ENCODE assay signal across 8 cellular contexts in genomic region chr1:40344597-40344996, GRCh38. TPM values are rescaled to one million over a fixed set of nuclear protein-coding genes. Genes with fewer than 3 reads are reported as not detected.
DNase-seq lines count a peak whose midpoint lies in the region; ATAC-seq and TF ChIP-seq lines count a peak whose summit lies in the region.

No MANE protein-coding gene starts in this region.

- no peak overlapping the region for H3K27ac ChIP-seq in lung (ENCODE audit: low read depth in 1 of 2, low read length in 1 of 2)

- CTCF ChIA-PET in Calu3 (lab: Charles Lee), result interaction anchor here (0.6 to 1.2 kb wide), 4 partner anchors 27 to 204 kb away, joined by 3 to 5 read pairs (median 4); no protein-coding TSS in a partner anchor

- H3K36me3 ChIP-seq in lung (ENCODE audit: control insufficient read depth in 2 of 2, insufficient read depth in 2 of 2, low read length in 2 of 2), result no peaks in the 10 kb centered on the region

- intact Hi-C loops in Calu3 (cut with micrococcal nuclease; ENCODE audit: unreplicated experiment), result no loop called here

- ATAC-seq in lung (ENCODE audit: insufficient read depth, low FRiP score), result peak; percentile 41
- ATAC-seq in GM21360 (IDR thresholded peaks at IDR 0.05; ENCODE audit: unreplicated experiment), result no peak
- no peak for ATAC-seq in GM18907 (IDR thresholded peaks at IDR 0.05; ENCODE audit: unreplicated experiment)
- ATAC-seq in HG02798 (IDR thresholded peaks at IDR 0.05; ENCODE audit: poor library complexity, unreplicated experiment), result no peak

- H3K9me3 Mint-ChIP-seq in Calu3 (ENCODE audit: low read depth, unreplicated experiment), result no peaks in the 10 kb centered on the region

- no TSS peak for BruUV-seq in Calu3 (replicated peaks; lab: Mats Ljungman, UMichigan)

- H3K36me3 Mint-ChIP-seq in Calu3 (ENCODE audit: insufficient read depth, unreplicated experiment), result no peaks in the 10 kb centered on the region

- DNase-seq in Calu3 (peak; percentile 13), NCI-H82 (lab: John Stamatoyannopoulos, UW) (peak; percentile 69), amniotic stem cell (lab: John Stamatoyannopoulos, UW) (peak; percentile 35), lung (ENCODE audit: low spot score) (peak; percentile 37), ureter (ENCODE audit: low spot score) (peak; percentile 50)

- no peak overlapping the region for H3K4me3 Mint-ChIP-seq in Calu3 (ENCODE audit: low read depth, unreplicated experiment)

- peaks cover 37% of the 10 kb centered on the region for H3K27me3 Mint-ChIP-seq in Calu3 (ENCODE audit: unreplicated experiment)

- no peak overlapping the region for H3K27ac Mint-ChIP-seq in Calu3 (ENCODE audit: unreplicated experiment)

- peaks cover 0 to 2% of the 10 kb centered on the region in 2 donors for H3K4me1 ChIP-seq in lung (ENCODE audit: control insufficient read depth in 2 of 2, insufficient read depth in 2 of 2, low read length in 2 of 2)

- no peak for TF ChIP-seq CTCF in Calu3 (IDR thresholded peaks at IDR 0.05; ENCODE audit: unreplicated experiment)
- TF ChIP-seq CTCF in lung (IDR thresholded peaks at IDR 0.05; ENCODE audit: control extremely low read depth, extremely low read depth), result no peak

- peaks cover 0 to 2% of the 10 kb centered on the region in 2 donors for H3K9me3 ChIP-seq in lung (ENCODE audit: control insufficient read depth in 2 of 2, insufficient read depth in 1 of 2, low read length in 1 of 2)

- peaks cover 16% of the 10 kb centered on the region for H3K4me1 Mint-ChIP-seq in Calu3 (ENCODE audit: low read depth, unreplicated experiment)

- H3K4me3 ChIP-seq in lung, result no peak overlapping the region

- 18 to 20% methylated on average over 6 of the region's 6 CpGs for WGBS in lung, 2 donors

- no peaks in the 10 kb centered on the region for H3K27me3 ChIP-seq in lung (ENCODE audit: control insufficient read depth, insufficient read depth)

RNA-seq across cellular contexts. Expression of gene COL9A2, which starts 27.5 kb away (rescaled TPM):
- total RNA-seq in Calu3 (2022) (3.0 and 3.2 TPM in 2 replicates), lung (10 to 100 TPM in 1 of 2 donors, 1 to 10 TPM in 1; 6.6 to 16.0 TPM), ureter (27.1 TPM)
- 10 to 100 TPM in 1 of 2 donors, 1 to 10 TPM in 1; 3.7 to 12.1 TPM for polyA plus RNA-seq in lung

RNA-seq across cellular contexts. Expression of gene SMAP2, which starts 28.9 kb away (rescaled TPM):
- 12.8 and 13.7 TPM in 2 replicates for total RNA-seq in Calu3 (2022)
- total RNA-seq in lung, result 10 to 100 TPM; 31.0 to 71.6 TPM
- polyA plus RNA-seq in lung, result 100 to 1,000 TPM in 1 of 2 donors, 10 to 100 TPM in 1; 24.5 to 201 TPM
- total RNA-seq in ureter, result 39.5 TPM

Comparison
In these comparisons a context has a peak if more than half of its experiments do, and no peak if none do; other contexts are left out.
1. DNase-seq: peak in every context shown above with its lines; median percentile 69 in NCI-H82; 50 in ureter; 37 in lung; 35 in amniotic stem cell; 13 in Calu3.